In genomic region chr10:119700321-119700954, GRCh38 we compare ENCODE assay signal across 9 cellular contexts. TPM values are rescaled to one million over a fixed set of nuclear protein-coding genes. Genes with fewer than 3 reads are reported as not detected.
DNase-seq lines count a peak whose midpoint lies in the region; ATAC-seq and TF ChIP-seq lines count a peak whose summit lies in the region.
"Had no signal": no experiment of that assay in that cellular context is flagged by ENCODE, and none has a peak within 500 bp of the region (broad histone marks: within the 10 kb centered on the region; RNA-seq: fewer than 3 reads in every experiment).

No MANE protein-coding gene starts in this region.

- H3K27ac ChIP-seq in DOHH2 (ENCODE audit: low read depth, low read length) (peak overlapping the region; percentile 63), OCI-LY1 (ENCODE audit: low read depth, low read length, poor library complexity, severe bottlenecking) (peak overlapping the region; percentile 68), tibial nerve (no peak overlapping the region)

- peak overlapping the region; percentile 36 for H3K4me3 ChIP-seq in DOHH2 (ENCODE audit: low read length)
- H3K4me3 ChIP-seq in OCI-LY1 (ENCODE audit: low read depth, low read length, poor library complexity, severe bottlenecking): no peak overlapping the region
- H3K4me3 ChIP-seq in lower leg skin (ENCODE audit: low read depth, poor library complexity, severe bottlenecking): no peak overlapping the region
- no peak overlapping the region for H3K4me3 ChIP-seq in tibial nerve

- H3K79me2 ChIP-seq in DOHH2 (ENCODE audit: control insufficient read depth, low read length) (no peaks in the 10 kb centered on the region), OCI-LY1 (ENCODE audit: insufficient read depth, low read length) (no peaks in the 10 kb centered on the region)

- peaks cover 64% of the 10 kb centered on the region for H3K4me1 ChIP-seq in DOHH2 (ENCODE audit: control insufficient read depth, low read length)
- peaks cover 53% of the 10 kb centered on the region for H3K4me1 ChIP-seq in OCI-LY1 (ENCODE audit: insufficient read depth, low read length, severe bottlenecking)
- H3K4me1 ChIP-seq in tibial nerve: peaks cover 0 to 7% (median 2%) of the 10 kb centered on the region in 4 donors

- H3K9me3 ChIP-seq in DOHH2 (ENCODE audit: control insufficient read depth, insufficient read depth, low read length): no peaks in the 10 kb centered on the region
- no peaks in the 10 kb centered on the region for H3K9me3 ChIP-seq in OCI-LY1 (ENCODE audit: low read length)
- no peaks in the 10 kb centered on the region for H3K9me3 ChIP-seq in tibial nerve

- no peaks in the 10 kb centered on the region for H4K20me1 ChIP-seq in DOHH2 (ENCODE audit: control insufficient read depth, insufficient read depth, low read depth, low read length)
- no peaks in the 10 kb centered on the region for H4K20me1 ChIP-seq in OCI-LY1 (ENCODE audit: insufficient read depth, low read length)

- no peak overlapping the region for H3K9ac ChIP-seq in OCI-LY1 (ENCODE audit: low read length)

- H3K36me3 ChIP-seq in DOHH2 (ENCODE audit: control insufficient read depth, low read length) (no peaks in the 10 kb centered on the region), OCI-LY1 (ENCODE audit: insufficient read depth, low read length) (no peaks in the 10 kb centered on the region; the same call in 1 of the 2 replicates), tibial nerve (no peaks in the 10 kb centered on the region)

- H3K4me2 ChIP-seq in DOHH2 (ENCODE audit: low read length) (peak overlapping the region; percentile 49), OCI-LY1 (ENCODE audit: low read length) (peak overlapping the region; percentile 50)

- intact Hi-C loops in lower leg skin (cut with DNase I; ENCODE audit: low total_unique reads): no loop called here

- no peak overlapping the region for H2AFZ ChIP-seq in OCI-LY1 (ENCODE audit: low read length)

- ATAC-seq in GM19452 (IDR thresholded peaks at IDR 0.05; ENCODE audit: unreplicated experiment) (peak; percentile 51), HG03066 (IDR thresholded peaks at IDR 0.05; ENCODE audit: low read depth, unreplicated experiment) (peak; percentile 44)

- DNase-seq in lower leg skin (ENCODE audit: low spot score in 2 of 2) (no peak), iPS-NIHi11 (ENCODE audit: low spot score) (no peak), tibial nerve (ENCODE audit: low spot score in 2 of 2) (no peak)
- no peak for DNase-seq in activated CD4-positive, alpha-beta T cell treated with anti-CD3 and anti-CD28 coated beads, Interleukin-2, amount 50 U/mL, for 1 hour
- DNase-seq: NCI-H524 had no signal

- TF ChIP-seq CTCF in DOHH2 (IDR thresholded peaks at IDR 0.05; ENCODE audit: low read depth, low read length, poor library complexity, severe bottlenecking) (no peak), OCI-LY1 (IDR thresholded peaks at IDR 0.05; ENCODE audit: low read length) (no peak), lower leg skin (IDR thresholded peaks at IDR 0.05) (no peak), tibial nerve (IDR thresholded peaks at IDR 0.05) (no peak)

- TF ChIP-seq POLR2A in lower leg skin (IDR thresholded peaks at IDR 0.05) (no peak), tibial nerve (IDR thresholded peaks at IDR 0.05) (no peak)

- no peaks in the 10 kb centered on the region for H3K27me3 ChIP-seq in DOHH2 (ENCODE audit: control insufficient read depth, low read length)
- no peaks in the 10 kb centered on the region for H3K27me3 ChIP-seq in OCI-LY1 (ENCODE audit: insufficient read depth, low read length)
- no peaks in the 10 kb centered on the region for H3K27me3 ChIP-seq in tibial nerve

- WGBS in lower leg skin, 2 donors: 85 to 86% methylated on average over 4 of the region's 4 CpGs
- 83 to 85% methylated on average over 4 of the region's 4 CpGs for WGBS in tibial nerve, 2 donors

- H3F3A ChIP-seq in DOHH2 (ENCODE audit: control insufficient read depth, insufficient read depth): peaks cover 32% of the 10 kb centered on the region
- H3F3A ChIP-seq in OCI-LY1 (ENCODE audit: insufficient read depth, low read length): no peaks in the 10 kb centered on the region

- no peaks in the 10 kb centered on the region for H3K9me2 ChIP-seq in DOHH2 (replicated peaks; ENCODE audit: control insufficient read depth, low read length)
- no peaks in the 10 kb centered on the region for H3K9me2 ChIP-seq in OCI-LY1 (ENCODE audit: low read depth, low read length)

- no peak for TF ChIP-seq EP300 in tibial nerve (IDR thresholded peaks at IDR 0.05)

RNA-seq across cellular contexts. Expression of gene INPP5F, which starts 25.4 kb away (rescaled TPM):
- 10 to 100 TPM; 13.8 to 17.1 (median 15.0) TPM for total RNA-seq in lower leg skin
- 10 to 100 TPM; 22.7 to 39.8 (median 36.4) TPM for total RNA-seq in tibial nerve

RNA-seq across cellular contexts. Expression of gene BAG3, which starts 49.3 kb away (rescaled TPM):
- total RNA-seq in lower leg skin: 10 to 100 TPM; 55.5 to 87.8 (median 77.9) TPM
- total RNA-seq in tibial nerve: 10 to 100 TPM; 23.8 to 38.4 (median 32.0) TPM

Comparison
In these comparisons a context has a peak if more than half of its experiments do, and no peak if none do; other contexts are left out.
1. H3K27ac ChIP-seq: peak in DOHH2 (single experiment) and OCI-LY1 (single experiment); none in tibial nerve (0 of 4).